In genomic region chr3:94158461-94158860, GRCh38 we compare ENCODE assay signal across 14 cellular contexts.
DNase-seq lines count a peak whose midpoint lies in the region; ATAC-seq and TF ChIP-seq lines count a peak whose summit lies in the region.
"Had no signal": no experiment of that assay in that cellular context is flagged by ENCODE, and none has a peak within 500 bp of the region (broad histone marks: within the 10 kb centered on the region; RNA-seq: fewer than 3 reads in every experiment).

No MANE protein-coding gene starts in this region.

- H3K36me3 Mint-ChIP-seq in MCF 10A (ENCODE audit: insufficient read depth, unreplicated experiment) (peaks cover 12% of the 10 kb centered on the region), progenitor cell of endocrine pancreas (ENCODE audit: insufficient read depth) (no peaks in the 10 kb centered on the region)
- H3K36me3 Mint-ChIP-seq: CD14-positive monocyte had no signal

- H3K27me3 ChIP-seq in breast epithelium: no peaks in the 10 kb centered on the region
- H3K27me3 ChIP-seq: MG63 had no signal

- DNase-seq in MCF 10A (ENCODE audit: unreplicated experiment) (no peak), breast epithelium (ENCODE audit: low spot score in 2 of 2) (no peak), RWPE1 (ENCODE audit: low spot score) (no peak), choroid plexus epithelial cell (ENCODE audit: low read depth) (peak; percentile 6), pons (ENCODE audit: low spot score) (peak; percentile 5), SKM-1 (lab: John Stamatoyannopoulos, UW; ENCODE audit: unreplicated experiment) (no peak), progenitor cell of endocrine pancreas (ENCODE audit: low spot score, unreplicated experiment) (no peak)
- DNase-seq: NCI-H1092, NCI-H1694 treated with DMSO at 0.1 percent for 48 hours, NCI-H2107, RPMI8226 had no signal

- H3K4me3 Mint-ChIP-seq in MCF 10A (ENCODE audit: unreplicated experiment): peak overlapping the region; percentile 65
- H3K4me3 Mint-ChIP-seq in progenitor cell of endocrine pancreas (ENCODE audit: low read depth): no peak overlapping the region
- H3K4me3 Mint-ChIP-seq: CD14-positive monocyte had no signal

- TF ChIP-seq CTCF in MCF 10A (IDR thresholded peaks at IDR 0.05; ENCODE audit: unreplicated experiment) (no peak), breast epithelium (IDR thresholded peaks at IDR 0.05) (no peak), RWPE1 (conservative IDR thresholded peaks at IDR 0.05; ENCODE audit: low read depth) (no peak), choroid plexus epithelial cell (conservative IDR thresholded peaks at IDR 0.05; ENCODE audit: low read depth, low read length) (no peak), progenitor cell of endocrine pancreas (IDR thresholded peaks at IDR 0.05; ENCODE audit: unreplicated experiment) (no peak)

- H3K9me3 ChIP-seq in breast epithelium: no peaks in the 10 kb centered on the region
- H3K9me3 ChIP-seq: MG63 had no signal

- ATAC-seq in HG03378 (IDR thresholded peaks at IDR 0.05; ENCODE audit: unreplicated experiment): no peak

- H3K9me3 Mint-ChIP-seq in MCF 10A (ENCODE audit: unreplicated experiment): no peaks in the 10 kb centered on the region
- no peaks in the 10 kb centered on the region for H3K9me3 Mint-ChIP-seq in progenitor cell of endocrine pancreas (ENCODE audit: low read depth)

- intact Hi-C loops in MCF 10A (cut with micrococcal nuclease): loop anchor here (2.0 kb wide), 1 partner anchor 40 kb away; no protein-coding TSS in a partner anchor
- intact Hi-C loops in breast epithelium (cut with DNase I; ENCODE audit: low total_unique reads): no loop called here

- H3K27ac ChIP-seq in breast epithelium (no peak overlapping the region), RWPE1 (peak overlapping the region; percentile 58; the same call in 1 of the 2 replicates)

- TF ChIP-seq POLR2A in breast epithelium (IDR thresholded peaks at IDR 0.05): no peak

- H3K4me1 ChIP-seq in breast epithelium: no peaks in the 10 kb centered on the region

- no TSS peak for BruUV-seq in MCF 10A (replicated peaks; lab: Mats Ljungman, UMichigan)

- H3K27me3 Mint-ChIP-seq in MCF 10A (ENCODE audit: insufficient read depth, unreplicated experiment) (no peaks in the 10 kb centered on the region), progenitor cell of endocrine pancreas (no peaks in the 10 kb centered on the region)

- POLR2A ChIA-PET in MCF 10A (lab: Yijun Ruan, JAX) (interaction anchor here (0.5 to 1.9 kb wide), 3 partner anchors 17 to 1878 kb away, joined by 3 to 5 read pairs (median 4); partner anchors contain the start of genes DHFR2 and NSUN3), RWPE1 (lab: Yijun Ruan, JAX; ENCODE audit: low non-redundant PET) (no interaction called here)

- H3K4me1 Mint-ChIP-seq in MCF 10A (ENCODE audit: insufficient read depth, unreplicated experiment): peaks cover 27% of the 10 kb centered on the region
- H3K4me1 Mint-ChIP-seq in progenitor cell of endocrine pancreas (ENCODE audit: low read depth): no peaks in the 10 kb centered on the region

- CTCF ChIA-PET in MCF 10A (lab: Yijun Ruan, JAX): interaction anchor here (1.0 kb wide), 1 partner anchor 50 kb away, joined by 3 read pairs; no protein-coding TSS in a partner anchor
- CTCF ChIA-PET in RWPE1 (lab: Yijun Ruan, JAX): no interaction called here

- H3K4me3 ChIP-seq in breast epithelium (no peak overlapping the region), choroid plexus epithelial cell (ENCODE audit: low read depth, low read length) (no peak overlapping the region)
- H3K4me3 ChIP-seq: MG63 had no signal

- no peaks in the 10 kb centered on the region for H3K36me3 ChIP-seq in breast epithelium
- H3K36me3 ChIP-seq: MG63 had no signal

- H3K27ac Mint-ChIP-seq in MCF 10A (ENCODE audit: low read depth, unreplicated experiment) (peak overlapping the region; percentile 87), progenitor cell of endocrine pancreas (no peak overlapping the region)
- H3K27ac Mint-ChIP-seq: CD14-positive monocyte had no signal

Comparison
In these comparisons a context has a peak if more than half of its experiments do, and no peak if none do; other contexts are left out.
1. DNase-seq: peak in choroid plexus epithelial cell (single experiment) and pons (single experiment); none in MCF 10A (single experiment), breast epithelium (0 of 2), RWPE1 (single experiment), SKM-1 (single experiment) and progenitor cell of endocrine pancreas (single experiment).